ENCODE assay signal across 1 cellular context in genomic region chr2:48562281-48562680, GRCh38.
TF ChIP-seq lines count a peak whose summit lies in the region.

No MANE protein-coding gene starts in this region.

TF ChIP-seq in IMR-90, 13 proteins besides CTCF, POLR2A, EP300 and RAD21 (continued from another document):
- TF ChIP-seq USF2 (IDR thresholded peaks at IDR 0.05; ENCODE audit: low read depth, low read length), result no peak
